29 cellular contexts compared by ENCODE assay signal in the genomic region with DNA sequence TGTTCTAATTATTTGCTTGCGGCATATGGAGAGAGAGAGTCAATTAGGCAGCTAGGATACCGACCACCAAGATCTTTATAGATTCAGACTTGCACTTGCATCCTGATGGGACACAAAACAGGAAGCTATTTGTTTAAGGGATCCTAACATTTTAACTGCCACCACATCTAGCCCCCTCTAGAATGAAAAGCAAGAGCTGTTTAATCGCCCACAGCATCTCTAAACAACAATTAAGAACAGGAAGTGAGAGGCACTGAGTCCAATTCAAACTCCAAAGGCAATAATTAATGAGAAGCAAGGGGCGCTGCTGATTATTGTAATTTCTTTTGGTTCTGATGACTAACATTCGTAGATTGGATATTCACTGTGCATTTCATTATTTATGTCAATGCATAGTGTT.
"Had no signal": no experiment of that assay in that cellular context is flagged by ENCODE, and none has a peak within 500 bp of the region (broad histone marks: within the 10 kb centered on the region; RNA-seq: fewer than 3 reads in every experiment).

No MANE protein-coding gene starts in this region.

- H3K9me3 ChIP-seq: breast epithelium, heart left ventricle, neutrophil, ovary, prostate gland, suprapubic skin, tibial artery had no signal

- ATAC-seq: activated naive CD4-positive, alpha-beta T cell treated with anti-CD3 and anti-CD28 coated beads, Interleukin-2, amount 50 U/mL, for 72 hours; activated T-cell treated with anti-CD3 and anti-CD28 coated beads, Interleukin-2, amount 50 U/mL, for 72 hours; esophagus mucosa; heart left ventricle; left colon; sciatic nerve; stimulated activated naive B cell treated with anti-CD40 and anti-IgM and Interleukin-4, amounts not matched to agents 10 μg/mL and 1 μg/mL and 100 μg/mL, for 72 hours had no signal

- DNase-seq: activated CD4-positive, alpha-beta T cell treated with anti-CD3 and anti-CD28 coated beads for 4 hours; activated CD4-positive, alpha-beta T cell treated with anti-CD3 and anti-CD28 coated beads, Interleukin-2, amount 50 U/mL, for 4 hours; activated naive CD4-positive, alpha-beta T cell; activated T-cell treated with anti-CD3 and anti-CD28 coated beads for 4 hours; activated T-cell treated with anti-CD3 and anti-CD28 coated beads, Interleukin-2, amount 50 U/mL, for 72 hours; central memory CD4-positive, alpha-beta T cell; foreskin fibroblast; heart left ventricle; immature natural killer cell; kidney; left colon; naive B cell; nephron progenitor cell; ovary; retina; stimulated activated CD4-positive, alpha-beta T cell treated with anti-CD3 and anti-CD28 coated beads, Interleukin-15, amount 100 ng/mL, for 24 hours; stimulated activated CD4-positive, alpha-beta T cell treated with anti-CD3 and anti-CD28 coated beads, Interleukin-2, amount 100 ng/mL, for 24 hours; stimulated activated naive B cell treated with anti-CD40 and anti-IgM and Interleukin-4, amounts not matched to agents 10 μg/mL and 1 μg/mL and 100 μg/mL, for 72 hours; tibial artery had no signal

- H3K4me3 ChIP-seq: breast epithelium, heart left ventricle, ovary, prostate gland, skin epidermis, suprapubic skin, tibial artery had no signal

- H3K27ac ChIP-seq: breast epithelium, heart left ventricle, neutrophil, ovary, prostate gland, skin epidermis, suprapubic skin, tibial artery, VCaP had no signal

- FAIRE-seq: kidney, TTC549 had no signal

- H3K36me3 ChIP-seq: breast epithelium, heart left ventricle, neutrophil, ovary, prostate gland, suprapubic skin, tibial artery had no signal
